Comparison of ENCODE assay signal across 27 cellular contexts in the genomic region with DNA sequence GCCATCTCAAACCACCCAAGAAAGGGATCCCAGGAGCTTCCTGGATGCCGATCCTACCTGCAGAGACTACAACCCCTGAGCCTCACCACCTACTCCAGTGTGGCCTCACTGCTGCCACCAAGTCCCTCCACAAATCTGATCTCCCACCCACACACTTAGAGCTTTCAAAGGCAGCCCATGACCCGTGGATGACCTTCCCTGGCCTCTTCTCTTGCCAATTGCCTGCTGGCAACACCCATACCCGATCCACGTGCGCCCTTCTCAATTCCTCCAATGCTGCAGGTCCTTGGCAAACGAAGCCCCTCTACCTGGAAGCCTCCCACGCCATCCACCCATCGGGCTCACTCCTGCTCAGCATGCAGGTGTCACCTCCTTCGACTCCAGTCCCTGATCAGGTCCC. TPM values are rescaled to one million over a fixed set of nuclear protein-coding genes. Genes with fewer than 3 reads are reported as not detected.
A peak's percentile ranks its signal among the peaks of the same experiment; 100 is the strongest.
DNase-seq lines count a peak whose midpoint lies in the region; ATAC-seq and TF ChIP-seq lines count a peak whose summit lies in the region.
"Had no signal": no experiment of that assay in that cellular context is flagged by ENCODE, and none has a peak within 500 bp of the region (broad histone marks: within the 10 kb centered on the region; RNA-seq: fewer than 3 reads in every experiment).

No MANE protein-coding gene starts in this region.

- no peak overlapping the region for H3K4me3 ChIP-seq in CD8-positive, alpha-beta memory T cell (ENCODE audit: low read length)
- peak overlapping the region; percentile 32 for H3K4me3 ChIP-seq in OCI-LY1 (ENCODE audit: low read depth, low read length, poor library complexity, severe bottlenecking)
- no peak overlapping the region for H3K4me3 ChIP-seq in neural progenitor cell
- H3K4me3 ChIP-seq: ovary, SJCRH30, spleen, stomach, tibial nerve had no signal

- no peak for ATAC-seq in HG03565 (IDR thresholded peaks at IDR 0.05; ENCODE audit: unreplicated experiment)
- ATAC-seq: activated T-cell treated with anti-CD3 and anti-CD28 coated beads, Interleukin-2, amount 50 U/mL, for 72 hours; CD8-positive, alpha-beta T cell; Panc1 had no signal

- TF ChIP-seq CTCF in OCI-LY1 (IDR thresholded peaks at IDR 0.05; ENCODE audit: low read length) (no peak), neural progenitor cell (IDR thresholded peaks at IDR 0.05) (no peak)

- H3F3A ChIP-seq in OCI-LY1 (ENCODE audit: insufficient read depth, low read length) (no peaks in the 10 kb centered on the region), neural progenitor cell (ENCODE audit: low read depth) (no peaks in the 10 kb centered on the region)

- peak overlapping the region; percentile 85 for H3K4me2 ChIP-seq in OCI-LY1 (ENCODE audit: low read length)
- H3K4me2 ChIP-seq in neural progenitor cell = no peak overlapping the region

- H3K36me3 ChIP-seq in CD8-positive, alpha-beta memory T cell (ENCODE audit: insufficient read depth, low read length) = no peaks in the 10 kb centered on the region
- H3K36me3 ChIP-seq in OCI-LY1 (ENCODE audit: insufficient read depth, low read length) (peaks cover 39% of the 10 kb centered on the region), neural progenitor cell (no peaks in the 10 kb centered on the region)
- H3K36me3 ChIP-seq: ovary, SJCRH30 had no signal

- H3K9ac ChIP-seq in OCI-LY1 (ENCODE audit: low read length) (peak overlapping the region; percentile 57), neural progenitor cell (no peak overlapping the region)

- POLR2A ChIA-PET in CD8-positive, alpha-beta memory T cell (lab: Charles Lee) = no interaction called here

- peaks cover 6% of the 10 kb centered on the region; the same call in 1 of the 2 replicates for H3K79me2 ChIP-seq in OCI-LY1 (ENCODE audit: insufficient read depth, low read length)
- H3K79me2 ChIP-seq in neural progenitor cell (ENCODE audit: low read depth) = no peaks in the 10 kb centered on the region

- H4K20me1 ChIP-seq in OCI-LY1 (ENCODE audit: insufficient read depth, low read length) = no peaks in the 10 kb centered on the region
- no peaks in the 10 kb centered on the region for H4K20me1 ChIP-seq in neural progenitor cell (ENCODE audit: low read depth)

- intact Hi-C loops in dendritic cell treated with granulocyte-macrophage colony-stimulating factor and Interleukin-4, amounts not matched to agents 40 ng/mL and 50 ng/mL, for 4 days (cut with micrococcal nuclease) = no loop called here

- DNase-seq in CD8-positive, alpha-beta memory T cell = no peak
- DNase-seq in neural progenitor cell (ENCODE audit: low spot score) (no peak), ACHN (no peak), NCI-H2171 treated with DMSO at 0.1 percent for 48 hours (lab: John Stamatoyannopoulos, UW) (no peak), MV-4-11 (lab: John Stamatoyannopoulos, UW) (no peak)
- DNase-seq: activated CD4-positive, alpha-beta T cell treated with anti-CD3 and anti-CD28 coated beads for 1 hour; activated naive CD4-positive, alpha-beta T cell treated with anti-CD3 and anti-CD28 coated beads for 36 hours; activated T-cell treated with anti-CD3 and anti-CD28 coated beads, Interleukin-2, amount 50 U/mL, for 72 hours; CD8-positive, alpha-beta T cell; DMS153; GOT3; KG1; kidney glomerular epithelial cell; mammary epithelial cell; NCI-H1436; spleen; stimulated activated CD4-positive, alpha-beta T cell treated with anti-CD3 and anti-CD28 coated beads, Interleukin-2, amount 100 ng/mL, for 48 hours; stomach had no signal

- in situ Hi-C loops in ACHN (cut with HindIII; ENCODE audit: low pct_ligation_motif_present, low pct_unique_long_range_greater_than_20kb, low sequenced_read_pairs) = no loop called here

- no peaks in the 10 kb centered on the region for H3K27me3 Mint-ChIP-seq in CD8-positive, alpha-beta memory T cell
- H3K27me3 Mint-ChIP-seq in dendritic cell treated with granulocyte-macrophage colony-stimulating factor and Interleukin-4, amounts not matched to agents 40 ng/mL and 50 ng/mL, for 4 days = no peaks in the 10 kb centered on the region
- peaks cover 3% of the 10 kb centered on the region for H3K27me3 Mint-ChIP-seq in neural progenitor cell (ENCODE audit: insufficient read depth, low read depth)

- no peaks in the 10 kb centered on the region for H3K9me2 ChIP-seq in OCI-LY1 (ENCODE audit: low read depth, low read length)

- H2AFZ ChIP-seq in OCI-LY1 (ENCODE audit: low read length) (no peak overlapping the region), neural progenitor cell (replicated peaks) (no peak overlapping the region)

- no peak overlapping the region for H3K4me3 Mint-ChIP-seq in CD8-positive, alpha-beta memory T cell
- no peak overlapping the region for H3K4me3 Mint-ChIP-seq in dendritic cell treated with granulocyte-macrophage colony-stimulating factor and Interleukin-4, amounts not matched to agents 40 ng/mL and 50 ng/mL, for 4 days
- H3K4me3 Mint-ChIP-seq in neural progenitor cell = no peak overlapping the region
- H3K4me3 Mint-ChIP-seq: activated naive CD4-positive, alpha-beta T cell treated with anti-CD3 and anti-CD28 coated beads for 36 hours; CD8-positive, alpha-beta T cell had no signal

- peaks cover 19% of the 10 kb centered on the region for H3K4me1 ChIP-seq in CD8-positive, alpha-beta memory T cell (ENCODE audit: insufficient read depth, low read length)
- H3K4me1 ChIP-seq in OCI-LY1 (ENCODE audit: insufficient read depth, low read length, severe bottlenecking) = peaks cover 67% of the 10 kb centered on the region
- no peaks in the 10 kb centered on the region for H3K4me1 ChIP-seq in neural progenitor cell

- no peaks in the 10 kb centered on the region for H3K9me3 Mint-ChIP-seq in CD8-positive, alpha-beta memory T cell
- H3K9me3 Mint-ChIP-seq in dendritic cell treated with granulocyte-macrophage colony-stimulating factor and Interleukin-4, amounts not matched to agents 40 ng/mL and 50 ng/mL, for 4 days = no peaks in the 10 kb centered on the region
- no peaks in the 10 kb centered on the region for H3K9me3 Mint-ChIP-seq in neural progenitor cell
- H3K9me3 Mint-ChIP-seq: activated naive CD4-positive, alpha-beta T cell treated with anti-CD3 and anti-CD28 coated beads for 36 hours; activated T-cell treated with anti-CD3 and anti-CD28 coated beads, Interleukin-2, amount 50 U/mL, for 72 hours; CD8-positive, alpha-beta T cell had no signal

- no peaks in the 10 kb centered on the region for H3K27me3 ChIP-seq in CD8-positive, alpha-beta memory T cell (ENCODE audit: insufficient read depth, low read length, poor library complexity, severe bottlenecking)
- H3K27me3 ChIP-seq in OCI-LY1 (ENCODE audit: insufficient read depth, low read length) (no peaks in the 10 kb centered on the region), neural progenitor cell (no peaks in the 10 kb centered on the region)
- H3K27me3 ChIP-seq: ovary, SJCRH30, spleen, stomach, tibial nerve had no signal

- peak overlapping the region in 5 of 8 donors; percentile 31 to 86 (median 79) for H3K27ac Mint-ChIP-seq in CD8-positive, alpha-beta memory T cell
- peak overlapping the region; percentile 17 for H3K27ac Mint-ChIP-seq in dendritic cell treated with granulocyte-macrophage colony-stimulating factor and Interleukin-4, amounts not matched to agents 40 ng/mL and 50 ng/mL, for 4 days
- H3K27ac Mint-ChIP-seq in neural progenitor cell = peak overlapping the region; percentile 51
- H3K27ac Mint-ChIP-seq: activated naive CD4-positive, alpha-beta T cell treated with anti-CD3 and anti-CD28 coated beads for 36 hours; activated T-cell treated with anti-CD3 and anti-CD28 coated beads, Interleukin-2, amount 50 U/mL, for 72 hours; CD8-positive, alpha-beta T cell had no signal

- H3K4me1 Mint-ChIP-seq in CD8-positive, alpha-beta memory T cell = peaks cover 19 to 28% (median 22%) of the 10 kb centered on the region in 3 donors
- H3K4me1 Mint-ChIP-seq in dendritic cell treated with granulocyte-macrophage colony-stimulating factor and Interleukin-4, amounts not matched to agents 40 ng/mL and 50 ng/mL, for 4 days (ENCODE audit: low read depth) = peaks cover 35% of the 10 kb centered on the region
- H3K4me1 Mint-ChIP-seq in neural progenitor cell = peaks cover 19% of the 10 kb centered on the region

- peaks cover 0 to 13% (median 4%) of the 10 kb centered on the region in 3 donors for H3K36me3 Mint-ChIP-seq in CD8-positive, alpha-beta memory T cell
- peaks cover 82% of the 10 kb centered on the region for H3K36me3 Mint-ChIP-seq in dendritic cell treated with granulocyte-macrophage colony-stimulating factor and Interleukin-4, amounts not matched to agents 40 ng/mL and 50 ng/mL, for 4 days (ENCODE audit: low read depth)
- peaks cover 5% of the 10 kb centered on the region for H3K36me3 Mint-ChIP-seq in neural progenitor cell

- no peak overlapping the region for H3K27ac ChIP-seq in CD8-positive, alpha-beta memory T cell (ENCODE audit: low read depth, low read length)
- peak overlapping the region; percentile 73 for H3K27ac ChIP-seq in OCI-LY1 (ENCODE audit: low read depth, low read length, poor library complexity, severe bottlenecking)
- H3K27ac ChIP-seq in neural progenitor cell = no peak overlapping the region
- H3K27ac ChIP-seq: SJCRH30, stomach, tibial nerve had no signal

- H3K9me3 ChIP-seq in CD8-positive, alpha-beta memory T cell (ENCODE audit: low read length) = no peaks in the 10 kb centered on the region
- no peaks in the 10 kb centered on the region for H3K9me3 ChIP-seq in OCI-LY1 (ENCODE audit: low read length)
- H3K9me3 ChIP-seq in neural progenitor cell (ENCODE audit: low read depth) = no peaks in the 10 kb centered on the region
- H3K9me3 ChIP-seq: ovary, SJCRH30, spleen, stomach, tibial nerve had no signal

- CTCF ChIA-PET in CD8-positive, alpha-beta memory T cell (lab: Charles Lee) = no interaction called here

RNA-seq across cellular contexts. Expression of a gene that starts 30.7 kb away (rescaled TPM):
- 10 to 100 TPM; 18.5 to 20.2 TPM for total RNA-seq in CD8-positive, alpha-beta memory T cell
- polyA plus RNA-seq in CD8-positive, alpha-beta memory T cell = 17.6 TPM
- total RNA-seq in neural progenitor cell (ENCODE audit: low replicate concordance) = 12.0 and 16.4 TPM in 2 replicates
- total RNA-seq: G401, HT-29 had no signal
- polyA plus RNA-seq: mammary epithelial cell had no signal

RNA-seq across cellular contexts. Expression of a gene that starts 44.3 kb away (rescaled TPM):
- total RNA-seq in CD8-positive, alpha-beta memory T cell = 10 to 100 TPM in 1 of 2 experiments, 1 to 10 TPM in 1; 9.8 to 11.1 TPM
- 4.6 TPM for polyA plus RNA-seq in CD8-positive, alpha-beta memory T cell
- 42.7 and 48.6 TPM in 2 replicates for total RNA-seq in neural progenitor cell (ENCODE audit: low replicate concordance)

Comparison
In these comparisons a context has a peak if more than half of its experiments do, and no peak if none do; other contexts are left out.
1. H3K27ac Mint-ChIP-seq: peak in every context shown above with its lines; median percentile 79 in CD8-positive, alpha-beta memory T cell; 51 in neural progenitor cell; 17 in dendritic cell treated with granulocyte-macrophage colony-stimulating factor and Interleukin-4, amounts not matched to agents 40 ng/mL and 50 ng/mL, for 4 days.